Comparison of ENCODE assay signal across 8 cellular contexts in genomic region chr9:99822596-99823391, GRCh38. TPM values are rescaled to one million over a fixed set of nuclear protein-coding genes. Genes with fewer than 3 reads are reported as not detected.
DNase-seq lines count a peak whose midpoint lies in the region; ATAC-seq, FAIRE-seq and TF ChIP-seq lines count a peak whose summit lies in the region.

No MANE protein-coding gene starts in this region.

- H3K4me2 ChIP-seq in SK-N-SH = peak overlapping the region; percentile 95

- no peak for TF ChIP-seq POLR2A in sigmoid colon (IDR thresholded peaks at IDR 0.05)

- TF ChIP-seq EP300 in SK-N-SH (IDR thresholded peaks at IDR 0.05; ENCODE audit: borderline replicate concordance in 1 of 2, low read depth in 1 of 2, low read length in 1 of 2) = no peak
- TF ChIP-seq EP300 in sigmoid colon (IDR thresholded peaks at IDR 0.05) = no peak

- no peak for TF ChIP-seq RAD21 in SK-N-SH (IDR thresholded peaks at IDR 0.05; ENCODE audit: low read length)

- H3K9me3 ChIP-seq in CD8-positive, alpha-beta memory T cell (ENCODE audit: low read length) = no peaks in the 10 kb centered on the region
- no peaks in the 10 kb centered on the region for H3K9me3 ChIP-seq in SK-N-SH
- H3K9me3 ChIP-seq in iPS-15b (ENCODE audit: control insufficient read depth, insufficient read depth, low read length) = no peaks in the 10 kb centered on the region
- no peaks in the 10 kb centered on the region for H3K9me3 ChIP-seq in sigmoid colon

- peak overlapping the region; percentile 88 for H3K9ac ChIP-seq in SK-N-SH
- H3K9ac ChIP-seq in iPS-15b (ENCODE audit: low read depth, low read length) = no peak overlapping the region

- POLR2A ChIA-PET in CD8-positive, alpha-beta memory T cell (lab: Charles Lee) = interaction anchor here (0.6 to 4.5 kb wide), 3 partner anchors 81 to 274 kb away, joined by 4 to 23 read pairs (median 5); partner anchors contain the start of gene STX17
- POLR2A ChIA-PET in SK-N-SH (lab: Yijun Ruan, JAX) = interaction anchor here (1.0 to 1.4 kb wide), 3 partner anchors 83 to 601 kb away, joined by 4 read pairs; partner anchors contain the start of genes ALG2 and SEC61B

- no peaks in the 10 kb centered on the region for H3K36me3 ChIP-seq in CD8-positive, alpha-beta memory T cell (ENCODE audit: insufficient read depth, low read length)
- H3K36me3 ChIP-seq in SK-N-SH (replicated peaks in 1 of 2; ENCODE audit: control insufficient read depth in 1 of 2, insufficient read depth in 2 of 2, low read length in 1 of 2) (no peaks in the 10 kb centered on the region), iPS-15b (ENCODE audit: control insufficient read depth, insufficient read depth, low read length) (no peaks in the 10 kb centered on the region), sigmoid colon (no peaks in the 10 kb centered on the region)

- H3K27ac Mint-ChIP-seq in CD8-positive, alpha-beta memory T cell = peak overlapping the region; percentile 98 to 100 (median 100)

- peak; percentile 39 to 75 (median 67) for DNase-seq in CD8-positive, alpha-beta memory T cell
- DNase-seq in HTR-8/SVneo (ENCODE audit: insufficient read length, low spot score) (peak; percentile 21), SK-N-SH (peak; percentile 68), astrocyte of the cerebellum (ENCODE audit: low read depth) (no peak), sigmoid colon (peak; percentile 75)

- H4K20me1 ChIP-seq in SK-N-SH (ENCODE audit: insufficient read depth) = no peaks in the 10 kb centered on the region; the same call in 1 of the 2 replicates

- no peak for ATAC-seq in GM18502 (IDR thresholded peaks at IDR 0.05; ENCODE audit: poor library complexity, unreplicated experiment)
- ATAC-seq in HG03045 (IDR thresholded peaks at IDR 0.05; ENCODE audit: unreplicated experiment) = no peak

- in situ Hi-C loops in astrocyte of the cerebellum (cut with HindIII; ENCODE audit: low sequenced_read_pairs) = no loop called here

- H3K4me1 ChIP-seq in CD8-positive, alpha-beta memory T cell (ENCODE audit: insufficient read depth, low read length) = peaks cover 49% of the 10 kb centered on the region
- H3K4me1 ChIP-seq in SK-N-SH (ENCODE audit: control insufficient read depth in 1 of 2, insufficient read depth in 2 of 2, low read depth in 1 of 2, low read length in 1 of 2) = peaks cover 10 to 16% of the 10 kb centered on the region in 2 experiments; a peak in 3 of 4 replicates
- peaks cover 4% of the 10 kb centered on the region for H3K4me1 ChIP-seq in iPS-15b (ENCODE audit: control insufficient read depth, insufficient read depth, low read length)
- H3K4me1 ChIP-seq in sigmoid colon = peaks cover 0 to 50% (median 28%) of the 10 kb centered on the region in 4 donors

- H3K4me3 ChIP-seq in CD8-positive, alpha-beta memory T cell (ENCODE audit: low read length) = peak overlapping the region; percentile 69
- peak overlapping the region; percentile 91 to 97 for H3K4me3 ChIP-seq in SK-N-SH (ENCODE audit: low read depth in 2 of 2, low read length in 1 of 2)
- peak overlapping the region; percentile 86 for H3K4me3 ChIP-seq in astrocyte of the cerebellum (ENCODE audit: low read depth, low read length)
- peak overlapping the region; percentile 82 for H3K4me3 ChIP-seq in iPS-15b (ENCODE audit: low read depth, low read length)
- H3K4me3 ChIP-seq in sigmoid colon = peak overlapping the region; percentile 58 to 89 (median 86)

- peaks cover 12% of the 10 kb centered on the region for H3K79me2 ChIP-seq in SK-N-SH (ENCODE audit: insufficient read depth)

- H3K27me3 Mint-ChIP-seq in CD8-positive, alpha-beta memory T cell = peaks cover 33 to 52% of the 10 kb centered on the region in 2 donors

- peak overlapping the region; percentile 84 for H2AFZ ChIP-seq in SK-N-SH (ENCODE audit: low read depth)

- WGBS in SK-N-SH (ENCODE audit: low lambda C conversion rate) = under 1% methylated on average over 42 of the region's 49 CpGs
- WGBS in sigmoid colon, 2 donors = 1% methylated on average over 49 of the region's 49 CpGs

- H3K4me1 Mint-ChIP-seq in CD8-positive, alpha-beta memory T cell = peaks cover 58 to 75% (median 63%) of the 10 kb centered on the region in 3 donors

- peaks cover 0 to 3% (median 0%) of the 10 kb centered on the region in 5 donors for H3K9me3 Mint-ChIP-seq in CD8-positive, alpha-beta memory T cell

- intact Hi-C loops in sigmoid colon (cut with DNase I) = loop anchor here (2.0 to 10.0 kb wide), 6 partner anchors 84 to 1768 kb away; partner anchors contain the start of genes ALG2, ANKS6, MRPL50 and MSANTD3

- CTCF ChIA-PET in CD8-positive, alpha-beta memory T cell (lab: Charles Lee) = interaction anchor here (2.9 kb wide), 1 partner anchor 83 kb away, joined by 12 read pairs; the partner anchor contains the start of gene STX17
- CTCF ChIA-PET in SK-N-SH (lab: Yijun Ruan, JAX) = interaction anchor here (0.9 to 1.5 kb wide), 5 partner anchors 12 to 638 kb away, joined by 3 to 4 read pairs (median 4); no protein-coding TSS in a partner anchor

- H3F3A ChIP-seq in SK-N-SH (replicated peaks; ENCODE audit: insufficient read depth) = peaks cover 31% of the 10 kb centered on the region

- no peak for FAIRE-seq in HTR-8/SVneo (lab: Jason Lieb, UNC)

- H3K9me2 ChIP-seq in SK-N-SH = no peaks in the 10 kb centered on the region

- TF ChIP-seq CTCF in SK-N-SH (IDR thresholded peaks at IDR 0.05) = 0 out of 2 replicates have a peak, but pooled peaks have one; percentile 5
- no peak for TF ChIP-seq CTCF in astrocyte of the cerebellum (IDR thresholded peaks at IDR 0.05; ENCODE audit: low read depth, low read length, missing control alignments)
- TF ChIP-seq CTCF in sigmoid colon (IDR thresholded peaks at IDR 0.05) = no peak

- peaks cover 0 to 36% (median 0%) of the 10 kb centered on the region in 3 donors for H3K36me3 Mint-ChIP-seq in CD8-positive, alpha-beta memory T cell

- peak overlapping the region; percentile 68 for H3K27ac ChIP-seq in CD8-positive, alpha-beta memory T cell (ENCODE audit: low read depth, low read length)
- H3K27ac ChIP-seq in SK-N-SH (ENCODE audit: low read depth in 2 of 2, low read length in 1 of 2) (peak overlapping the region; percentile 84 to 95), sigmoid colon (peak overlapping the region; percentile 98 to 100 (median 98))

- peaks cover 31% of the 10 kb centered on the region for H3K27me3 ChIP-seq in CD8-positive, alpha-beta memory T cell (ENCODE audit: insufficient read depth, low read length, poor library complexity, severe bottlenecking)
- no peaks in the 10 kb centered on the region for H3K27me3 ChIP-seq in SK-N-SH (ENCODE audit: insufficient read depth)
- peaks cover 67% of the 10 kb centered on the region for H3K27me3 ChIP-seq in iPS-15b (ENCODE audit: control insufficient read depth, insufficient read depth, low read length)
- peaks cover 0 to 8% (median 0%) of the 10 kb centered on the region in 3 donors for H3K27me3 ChIP-seq in sigmoid colon

- peak overlapping the region; percentile 96 to 100 (median 98) for H3K4me3 Mint-ChIP-seq in CD8-positive, alpha-beta memory T cell

TF ChIP-seq in SK-N-SH, 30 proteins besides CTCF, POLR2A, EP300 and RAD21:
- TF ChIP-seq YY1 (IDR thresholded peaks at IDR 0.05; ENCODE audit: low read depth) = peak; percentile 11; the same call in 1 of the 2 replicates
- TF ChIP-seq REST (IDR thresholded peaks at IDR 0.05; ENCODE audit: low read depth, low read length) = no peak
- no peak for TF ChIP-seq EZH2phosphoT487 (IDR thresholded peaks at IDR 0.05; ENCODE audit: borderline replicate concordance, low read depth)
- TF ChIP-seq MXI1 (IDR thresholded peaks at IDR 0.05; ENCODE audit: low read depth, low read length) = peak; percentile 57; the same call in 1 of the 2 replicates
- TF ChIP-seq SIN3A (IDR thresholded peaks at IDR 0.05; ENCODE audit: borderline replicate concordance, low read depth, low read length) = peak; percentile 47; the same call in 1 of the 2 replicates
- no peak for TF ChIP-seq SMC3 (IDR thresholded peaks at IDR 0.05; ENCODE audit: low read depth, low read length)
- TF ChIP-seq ELF1 (IDR thresholded peaks at IDR 0.05) = no peak
- TF ChIP-seq, protein P1, sequence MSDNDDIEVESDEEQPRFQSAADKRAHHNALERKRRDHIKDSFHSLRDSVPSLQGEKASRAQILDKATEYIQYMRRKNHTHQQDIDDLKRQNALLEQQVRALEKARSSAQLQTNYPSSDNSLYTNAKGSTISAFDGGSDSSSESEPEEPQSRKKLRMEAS (IDR thresholded peaks at IDR 0.05; ENCODE audit: low read depth) = peak; percentile 21; the same call in 1 of the 2 replicates
- TF ChIP-seq RFX5 (IDR thresholded peaks at IDR 0.05; ENCODE audit: low read length) = no peak

RNA-seq across cellular contexts. Expression of gene NR4A3, which starts 1.1 kb away (rescaled TPM):
- 10 to 100 TPM; 37.5 to 37.7 TPM for total RNA-seq in CD8-positive, alpha-beta memory T cell
- 0.60 TPM for polyA plus RNA-seq in CD8-positive, alpha-beta memory T cell
- 1.3 and 2.1 TPM in 2 replicates for polyA plus RNA-seq in SK-N-SH (2012; rRNA removed)
- 0.67 and 1.8 TPM in 2 replicates for polyA plus RNA-seq in SK-N-SH (2012; cell fraction: cytosol; rRNA removed)
- polyA plus RNA-seq in SK-N-SH (2012; cell fraction: nucleus; rRNA removed) = 4.7 and 10.7 TPM in 2 replicates
- total RNA-seq in sigmoid colon = 1 to 10 TPM; 1.1 to 6.4 (median 5.0) TPM
- 1 to 10 TPM; 1.1 to 1.2 (median 1.2) TPM for polyA plus RNA-seq in sigmoid colon
